In the genomic region with DNA sequence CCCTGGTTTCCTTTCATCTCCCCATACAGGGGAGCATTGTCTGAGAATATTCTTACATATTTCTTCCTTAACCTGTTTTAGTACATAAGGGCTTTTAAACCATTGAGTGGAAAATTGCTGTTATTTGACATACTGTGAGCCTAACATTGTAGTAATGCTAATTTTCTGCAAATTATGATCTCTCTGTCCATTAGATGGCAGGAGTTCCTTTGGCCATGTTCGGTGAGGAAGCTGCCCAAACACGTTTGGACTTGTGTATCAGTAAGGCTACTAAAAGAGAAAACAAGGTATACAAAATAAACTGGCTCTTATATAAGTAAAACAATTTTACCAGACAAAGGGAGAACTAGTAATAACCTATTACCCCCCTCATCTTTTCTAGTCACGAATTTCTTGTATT, we compare ENCODE assay signal across 9 cellular contexts. TPM values are rescaled to one million over a fixed set of nuclear protein-coding genes. Genes with fewer than 3 reads are reported as not detected.
DNase-seq lines count a peak whose midpoint lies in the region; ATAC-seq lines count a peak whose summit lies in the region.
"Had no signal": no experiment of that assay in that cellular context is flagged by ENCODE, and none has a peak within 500 bp of the region (broad histone marks: within the 10 kb centered on the region; RNA-seq: fewer than 3 reads in every experiment).

No MANE protein-coding gene starts in this region.

- H3K36me3 Mint-ChIP-seq in activated T-cell treated with anti-CD3 and anti-CD28 coated beads, Interleukin-2, amount 50 U/mL, for 72 hours (ENCODE audit: insufficient read depth in 2 of 2), result peaks cover 0 to 3% of the 10 kb centered on the region in 2 donors

- no peaks in the 10 kb centered on the region for H3K9me3 Mint-ChIP-seq in activated T-cell treated with anti-CD3 and anti-CD28 coated beads, Interleukin-2, amount 50 U/mL, for 72 hours

- ATAC-seq in activated T-cell treated with anti-CD3 and anti-CD28 coated beads, Interleukin-2, amount 50 U/mL, for 72 hours (replicated peaks in 1 of 2), result peak in 1 of 2 donors; percentile 49
- no peak for ATAC-seq in HG03565 (IDR thresholded peaks at IDR 0.05; ENCODE audit: unreplicated experiment)

- H3K27me3 Mint-ChIP-seq in activated T-cell treated with anti-CD3 and anti-CD28 coated beads, Interleukin-2, amount 50 U/mL, for 72 hours (ENCODE audit: low read depth), result no peaks in the 10 kb centered on the region

- H3K4me3 Mint-ChIP-seq in activated T-cell treated with anti-CD3 and anti-CD28 coated beads, Interleukin-2, amount 50 U/mL, for 72 hours, result no peak overlapping the region

- H3K27ac ChIP-seq in epithelial cell of prostate, result no peak overlapping the region

- peak overlapping the region; percentile 41 for H3K27ac Mint-ChIP-seq in activated T-cell treated with anti-CD3 and anti-CD28 coated beads, Interleukin-2, amount 50 U/mL, for 72 hours

- H3K4me1 Mint-ChIP-seq in activated T-cell treated with anti-CD3 and anti-CD28 coated beads, Interleukin-2, amount 50 U/mL, for 72 hours (ENCODE audit: low read depth), result peaks cover 27% of the 10 kb centered on the region

- DNase-seq in activated T-cell treated with anti-CD3 and anti-CD28 coated beads, Interleukin-2, amount 50 U/mL, for 72 hours, result no peak
- no peak for DNase-seq in activated T-cell treated with anti-CD3 and anti-CD28 coated beads, Interleukin-2, amount 50 U/mL, for 48 hours
- DNase-seq in NCI-H460 (ENCODE audit: extremely low read depth, low read depth) (peak; percentile 61), epithelial cell of prostate (ENCODE audit: low read depth, low spot score) (peak; percentile 6), stromal cell of bone marrow (ENCODE audit: low read depth) (peak; percentile 24), NCI-H187 treated with DMSO at 0.1 percent for 48 hours (lab: John Stamatoyannopoulos, UW) (no peak), NAMALWA (ENCODE audit: low spot score) (no peak)
- DNase-seq: activated naive CD4-positive, alpha-beta T cell treated with Interleukin-2 at 50 U/mL for 16 hours had no signal

RNA-seq across cellular contexts. Expression of a gene that starts 29.2 kb away (rescaled TPM):
- 10 to 100 TPM; 39.0 to 45.3 TPM for total RNA-seq in activated T-cell treated with anti-CD3 and anti-CD28 coated beads, Interleukin-2, amount 50 U/mL, for 72 hours
- total RNA-seq in NCI-H460 (2014; rRNA removed; shearing (Covaris generic)), result 16.7 and 18.2 TPM in 2 replicates
- polyA plus RNA-seq in NCI-H460 (2014; cell fraction: nucleus; rRNA removed), result 25.8 and 54.2 TPM in 2 replicates

Comparison
In these comparisons a context has a peak if more than half of its experiments do, and no peak if none do; other contexts are left out.
1. DNase-seq: peak in NCI-H460 (single experiment), epithelial cell of prostate (single experiment) and stromal cell of bone marrow (single experiment); none in activated T-cell treated with anti-CD3 and anti-CD28 coated beads, Interleukin-2, amount 50 U/mL, for 72 hours (0 of 2), activated T-cell treated with anti-CD3 and anti-CD28 coated beads, Interleukin-2, amount 50 U/mL, for 48 hours (0 of 2), NCI-H187 treated with DMSO at 0.1 percent for 48 hours (single experiment) and NAMALWA (single experiment).